ENCODE assay signal across 21 cellular contexts in genomic region chr2:68472796-68473414, GRCh38. TPM values are rescaled to one million over a fixed set of nuclear protein-coding genes. Genes with fewer than 3 reads are reported as not detected.
A peak's percentile ranks its signal among the peaks of the same experiment; 100 is the strongest.
DNase-seq lines count a peak whose midpoint lies in the region; ATAC-seq, FAIRE-seq and TF ChIP-seq lines count a peak whose summit lies in the region.
"Had no signal": no experiment of that assay in that cellular context is flagged by ENCODE, and none has a peak within 500 bp of the region (broad histone marks: within the 10 kb centered on the region; RNA-seq: fewer than 3 reads in every experiment).

No MANE protein-coding gene starts in this region.

- H3K9me3 ChIP-seq in GM12878 (replicated peaks; ENCODE audit: control insufficient read depth, insufficient read depth, low read length): no peaks in the 10 kb centered on the region
- H3K9me3 ChIP-seq in left lung: no peaks in the 10 kb centered on the region
- H3K9me3 ChIP-seq: Caco-2 had no signal

- H3K4me1 ChIP-seq in GM12878 (ENCODE audit: control insufficient read depth, insufficient read depth, low read length) (no peaks in the 10 kb centered on the region), left lung (peaks cover 0 to 9% of the 10 kb centered on the region in 2 donors)

- FAIRE-seq in GM12878 (lab: Jason Lieb, UNC): peak; percentile 7
- FAIRE-seq: A204.1, D721Med, G401.6, GM12892, GM18507, H54 had no signal

- no peak overlapping the region for H3K9ac ChIP-seq in GM12878 (ENCODE audit: control insufficient read depth, insufficient read depth, low read length)

- CTCF ChIA-PET in activated naive CD4-positive, alpha-beta T cell treated with anti-CD3 and anti-CD28 coated beads for 36 hours (lab: Charles Lee): interaction anchor here (1.1 kb wide), 1 partner anchor 15 kb away, joined by 4 read pairs; no protein-coding TSS in a partner anchor
- CTCF ChIA-PET in GM12878 (lab: Yijun Ruan, JAX): interaction anchor here (1.1 to 1.3 kb wide), 2 partner anchors 9 to 11 kb away, joined by 3 to 5 read pairs; no protein-coding TSS in a partner anchor

- H3K27me3 ChIP-seq in GM12878 (replicated peaks in 1 of 2; ENCODE audit: control insufficient read depth in 2 of 2, insufficient read depth in 2 of 2, low read length in 1 of 2) (no peaks in the 10 kb centered on the region; a peak in 1 of 4 replicates), left lung (no peaks in the 10 kb centered on the region)

- intact Hi-C loops in activated naive CD4-positive, alpha-beta T cell treated with anti-CD3 and anti-CD28 coated beads for 36 hours (cut with micrococcal nuclease): no loop called here
- intact Hi-C loops in GM12878 (cut with micrococcal nuclease; ENCODE audit: unreplicated experiment) (no loop called here), left lung (cut with DNase I) (no loop called here)

- in situ Hi-C loops in GM12878 (cut with MboI): loop anchor here (5.0 kb wide), 1 partner anchor 444 kb away; no protein-coding TSS in a partner anchor

- no peak overlapping the region for H3K27ac Mint-ChIP-seq in activated naive CD4-positive, alpha-beta T cell treated with anti-CD3 and anti-CD28 coated beads, Interleukin-2, amount 50 U/mL, for 72 hours
- no peak overlapping the region for H3K27ac Mint-ChIP-seq in activated naive CD4-positive, alpha-beta T cell treated with anti-CD3 and anti-CD28 coated beads for 36 hours
- H3K27ac Mint-ChIP-seq in activated T-helper 17 cell treated with anti-CD3 and anti-CD28 coated beads, Interleukin-2, amount 50 U/mL, for 72 hours: no peak overlapping the region
- H3K27ac Mint-ChIP-seq in stimulated activated effector memory CD8-positive, alpha-beta T cell treated with anti-CD3 and anti-CD28 coated beads, Interleukin-12 subunit alpha, Interleukin-12 subunit beta, amount 100 ng/mL, for 72 hours: no peak overlapping the region
- no peak overlapping the region for H3K27ac Mint-ChIP-seq in stimulated activated memory B cell treated with anti-CD40 and anti-IgM and Interleukin-4, amounts not matched to agents 10 μg/mL and 1 μg/mL and 100 μg/mL, for 72 hours
- H3K27ac Mint-ChIP-seq: CD4-positive, alpha-beta T cell; GM23338 had no signal

- BruUV-seq in GM12878 (replicated peaks; lab: Mats Ljungman, UMichigan): no TSS peak

- no peak for TF ChIP-seq RAD21 in GM12878 (IDR thresholded peaks at IDR 0.05; ENCODE audit: insufficient read depth, low read depth, low read length)

- H3K4me1 Mint-ChIP-seq in activated naive CD4-positive, alpha-beta T cell treated with anti-CD3 and anti-CD28 coated beads for 36 hours (ENCODE audit: low read depth): peaks cover 21% of the 10 kb centered on the region
- peaks cover 4% of the 10 kb centered on the region for H3K4me1 Mint-ChIP-seq in activated T-helper 17 cell treated with anti-CD3 and anti-CD28 coated beads, Interleukin-2, amount 50 U/mL, for 72 hours
- H3K4me1 Mint-ChIP-seq in stimulated activated effector memory CD8-positive, alpha-beta T cell treated with anti-CD3 and anti-CD28 coated beads, Interleukin-12 subunit alpha, Interleukin-12 subunit beta, amount 100 ng/mL, for 72 hours: peaks cover 15% of the 10 kb centered on the region
- peaks cover 17% of the 10 kb centered on the region for H3K4me1 Mint-ChIP-seq in stimulated activated memory B cell treated with anti-CD40 and anti-IgM and Interleukin-4, amounts not matched to agents 10 μg/mL and 1 μg/mL and 100 μg/mL, for 72 hours

- H3K36me3 ChIP-seq in GM12878 (ENCODE audit: control insufficient read depth in 2 of 2, insufficient read depth in 2 of 2, low read length in 1 of 2): no peaks in the 10 kb centered on the region
- no peaks in the 10 kb centered on the region for H3K36me3 ChIP-seq in left lung

- H3K27me3 Mint-ChIP-seq in activated naive CD4-positive, alpha-beta T cell treated with anti-CD3 and anti-CD28 coated beads for 36 hours (ENCODE audit: low read depth): no peaks in the 10 kb centered on the region
- H3K27me3 Mint-ChIP-seq in activated T-helper 17 cell treated with anti-CD3 and anti-CD28 coated beads, Interleukin-2, amount 50 U/mL, for 72 hours: no peaks in the 10 kb centered on the region
- H3K27me3 Mint-ChIP-seq in stimulated activated memory B cell treated with anti-CD40 and anti-IgM and Interleukin-4, amounts not matched to agents 10 μg/mL and 1 μg/mL and 100 μg/mL, for 72 hours: no peaks in the 10 kb centered on the region
- H3K27me3 Mint-ChIP-seq: CD4-positive, alpha-beta T cell had no signal

- H3K79me2 ChIP-seq in GM12878 (ENCODE audit: control insufficient read depth, insufficient read depth, low read length): no peaks in the 10 kb centered on the region

- TF ChIP-seq POLR2A in GM12878 (IDR thresholded peaks at IDR 0.05; ENCODE audit: low read depth, low read length): no peak

- TF ChIP-seq CTCF in GM12878 (IDR thresholded peaks at IDR 0.05 in 2 of 3, conservative IDR thresholded peaks at IDR 0.05 in 1 of 3; ENCODE audit: control insufficient read depth in 2 of 3, extremely low read depth in 1 of 3, insufficient read depth in 1 of 3, low read depth in 3 of 3, low read length in 3 of 3) (no peak), left lung (IDR thresholded peaks at IDR 0.05) (no peak)

- no peaks in the 10 kb centered on the region for H3K36me3 Mint-ChIP-seq in activated naive CD4-positive, alpha-beta T cell treated with anti-CD3 and anti-CD28 coated beads, Interleukin-2, amount 50 U/mL, for 72 hours
- no peaks in the 10 kb centered on the region for H3K36me3 Mint-ChIP-seq in activated naive CD4-positive, alpha-beta T cell treated with anti-CD3 and anti-CD28 coated beads for 36 hours (ENCODE audit: low read depth)
- no peaks in the 10 kb centered on the region for H3K36me3 Mint-ChIP-seq in activated T-helper 17 cell treated with anti-CD3 and anti-CD28 coated beads, Interleukin-2, amount 50 U/mL, for 72 hours (ENCODE audit: low read depth)
- no peaks in the 10 kb centered on the region for H3K36me3 Mint-ChIP-seq in stimulated activated effector memory CD8-positive, alpha-beta T cell treated with anti-CD3 and anti-CD28 coated beads, Interleukin-12 subunit alpha, Interleukin-12 subunit beta, amount 100 ng/mL, for 72 hours
- H3K36me3 Mint-ChIP-seq in stimulated activated memory B cell treated with anti-CD40 and anti-IgM and Interleukin-4, amounts not matched to agents 10 μg/mL and 1 μg/mL and 100 μg/mL, for 72 hours: peaks cover 10% of the 10 kb centered on the region

- H3K4me2 ChIP-seq in GM12878 (ENCODE audit: control insufficient read depth, insufficient read depth): no peak overlapping the region
- H3K4me2 ChIP-seq: GM23338 had no signal

- RAD21 ChIA-PET in GM12878 (lab: Charles Lee; ENCODE audit: unreplicated experiment): interaction anchor here (1.3 kb wide), 1 partner anchor 9 kb away, joined by 4 read pairs; no protein-coding TSS in a partner anchor

- no peak overlapping the region for H2AFZ ChIP-seq in GM12878 (ENCODE audit: control insufficient read depth, low read depth, low read length)
- H2AFZ ChIP-seq: GM23338 had no signal

- no peak overlapping the region for H3K4me3 ChIP-seq in GM12878
- no peak overlapping the region for H3K4me3 ChIP-seq in left lung
- H3K4me3 ChIP-seq: GM23338 had no signal

- POLR2A ChIA-PET in GM12878 (lab: Charles Lee): no interaction called here

- DNase-seq in activated naive CD4-positive, alpha-beta T cell treated with anti-CD3 and anti-CD28 coated beads, Interleukin-2, amount 50 U/mL, for 72 hours (ENCODE audit: low spot score in 2 of 2): no peak
- DNase-seq in activated naive CD4-positive, alpha-beta T cell treated with anti-CD3 and anti-CD28 coated beads for 36 hours: no peak
- DNase-seq in GM12878 (ENCODE audit: low read depth, low spot score) (no peak), left lung (no peak)
- no peak for DNase-seq in stimulated activated effector memory CD8-positive, alpha-beta T cell treated with anti-CD3 and anti-CD28 coated beads, Interleukin-12 subunit alpha, Interleukin-12 subunit beta, amount 100 ng/mL, for 72 hours (ENCODE audit: low spot score in 2 of 2)
- DNase-seq: ACHN; AML-193; Caco-2; CD4-positive, alpha-beta T cell; HCEC 1CT had no signal

- H4K20me1 ChIP-seq in GM12878 (ENCODE audit: control insufficient read depth, insufficient read depth): no peaks in the 10 kb centered on the region

- no peak for TF ChIP-seq EP300 in GM12878 (IDR thresholded peaks at IDR 0.05; ENCODE audit: borderline replicate concordance in 1 of 2, control insufficient read depth in 1 of 2, low read depth in 2 of 2, low read length in 2 of 2)

- H3K27ac ChIP-seq in GM12878 (ENCODE audit: control insufficient read depth, insufficient read depth): no peak overlapping the region
- no peak overlapping the region for H3K27ac ChIP-seq in left lung
- H3K27ac ChIP-seq: C4-2B had no signal

- no peak overlapping the region for H3K4me3 Mint-ChIP-seq in activated naive CD4-positive, alpha-beta T cell treated with anti-CD3 and anti-CD28 coated beads for 36 hours
- no peak overlapping the region for H3K4me3 Mint-ChIP-seq in activated T-helper 17 cell treated with anti-CD3 and anti-CD28 coated beads, Interleukin-2, amount 50 U/mL, for 72 hours
- no peak overlapping the region for H3K4me3 Mint-ChIP-seq in stimulated activated effector memory CD8-positive, alpha-beta T cell treated with anti-CD3 and anti-CD28 coated beads, Interleukin-12 subunit alpha, Interleukin-12 subunit beta, amount 100 ng/mL, for 72 hours
- no peak overlapping the region for H3K4me3 Mint-ChIP-seq in stimulated activated memory B cell treated with anti-CD40 and anti-IgM and Interleukin-4, amounts not matched to agents 10 μg/mL and 1 μg/mL and 100 μg/mL, for 72 hours
- H3K4me3 Mint-ChIP-seq: CD4-positive, alpha-beta T cell; GM23338 had no signal

- H3K9me3 Mint-ChIP-seq in activated naive CD4-positive, alpha-beta T cell treated with anti-CD3 and anti-CD28 coated beads, Interleukin-2, amount 50 U/mL, for 72 hours: no peaks in the 10 kb centered on the region
- no peaks in the 10 kb centered on the region for H3K9me3 Mint-ChIP-seq in activated naive CD4-positive, alpha-beta T cell treated with anti-CD3 and anti-CD28 coated beads for 36 hours
- no peaks in the 10 kb centered on the region for H3K9me3 Mint-ChIP-seq in activated T-helper 17 cell treated with anti-CD3 and anti-CD28 coated beads, Interleukin-2, amount 50 U/mL, for 72 hours
- H3K9me3 Mint-ChIP-seq in stimulated activated effector memory CD8-positive, alpha-beta T cell treated with anti-CD3 and anti-CD28 coated beads, Interleukin-12 subunit alpha, Interleukin-12 subunit beta, amount 100 ng/mL, for 72 hours: no peaks in the 10 kb centered on the region
- no peaks in the 10 kb centered on the region for H3K9me3 Mint-ChIP-seq in stimulated activated memory B cell treated with anti-CD40 and anti-IgM and Interleukin-4, amounts not matched to agents 10 μg/mL and 1 μg/mL and 100 μg/mL, for 72 hours
- H3K9me3 Mint-ChIP-seq: CD4-positive, alpha-beta T cell; GM23338 had no signal

- SMC1A ChIA-PET in GM12878 (lab: Charles Lee; ENCODE audit: uncharacterized antibody, unreplicated experiment): no interaction called here

- ATAC-seq in activated naive CD4-positive, alpha-beta T cell treated with anti-CD3 and anti-CD28 coated beads, Interleukin-2, amount 50 U/mL, for 72 hours: peak; percentile 54 to 82
- ATAC-seq in activated T-helper 17 cell treated with anti-CD3 and anti-CD28 coated beads, Interleukin-2, amount 50 U/mL, for 72 hours (replicated peaks): peak; percentile 60
- no peak for ATAC-seq in GM12878
- peak; percentile 11 for ATAC-seq in stimulated activated effector memory CD8-positive, alpha-beta T cell treated with anti-CD3 and anti-CD28 coated beads, Interleukin-12 subunit alpha, Interleukin-12 subunit beta, amount 100 ng/mL, for 72 hours
- ATAC-seq in left lung: no peak
- ATAC-seq in stimulated activated memory B cell treated with anti-CD40 and anti-IgM and Interleukin-4, amounts not matched to agents 10 μg/mL and 1 μg/mL and 100 μg/mL, for 72 hours: no peak
- ATAC-seq: GM23338 had no signal

- 75% methylated on average over 3 of the region's 3 CpGs for WGBS in GM12878 (ENCODE audit: insufficient coverage, insufficient replicate concordance, low lambda C conversion rate, missing lambda C conversion rate)

RNA-seq across cellular contexts. Expression of gene APLF, which starts 5.5 kb away (rescaled TPM):
- 1 to 10 TPM; 2.1 to 2.6 TPM for total RNA-seq in activated naive CD4-positive, alpha-beta T cell treated with anti-CD3 and anti-CD28 coated beads, Interleukin-2, amount 50 U/mL, for 72 hours
- total RNA-seq in activated naive CD4-positive, alpha-beta T cell treated with anti-CD3 and anti-CD28 coated beads for 36 hours: 1 to 10 TPM; 2.4 to 2.7 TPM
- total RNA-seq in activated T-helper 17 cell treated with anti-CD3 and anti-CD28 coated beads, Interleukin-2, amount 50 U/mL, for 72 hours: 1 to 10 TPM; 1.4 to 3.5 TPM
- 1.0 and 1.1 TPM in 2 replicates for total RNA-seq in GM12878 (2013; cell fraction: nucleolus; rRNA removed)
- total RNA-seq in GM12878 (2014; rRNA removed) (1.7 and 2.5 TPM in 2 replicates), GM12878 (2014; rRNA removed; fragmentation: Illumina TruSeq; extraction: Trizol) (2.3 and 2.4 TPM in 2 replicates), GM12878 (2021) (1.9 TPM in 2 replicates), left lung (1 to 10 TPM; 3.6 to 4.3 TPM)
- 0.58 TPM for polyA plus RNA-seq in GM12878 (2011; ENCODE audit: low read depth)
- polyA plus RNA-seq in GM12878 (2011; rRNA removed) (0.71 and 1.4 TPM in 2 replicates), GM12878 (2014; fragmentation: Illumina TruSeq; extraction: Trizol) (1.8 and 2.6 TPM in 2 replicates), GM12878 (2014; fragmentation: Nextera tagmentation; extraction: Ambion mirVana) (under 1 TPM; 0.66 to 0.69 TPM), GM12878 (2014; rRNA removed) (1.1 and 1.2 TPM in 2 replicates), GM12878 (2016; fragmentation: Nextera tagmentation; extraction: Ambion mirVana) (1 to 10 TPM; 2.1 to 2.8 TPM)
- polyA plus RNA-seq in GM12878 (2011; cell fraction: cytosol; rRNA removed): 0.28 and 0.30 TPM in 2 replicates
- polyA plus RNA-seq in GM12878 (2011; cell fraction: nucleus; rRNA removed): 0.67 TPM in 2 replicates
- polyA plus RNA-seq in GM12878 (2012): 0.68 and 0.98 TPM in 2 replicates
- 0.82 and 0.95 TPM in 2 replicates for polyA minus RNA-seq in GM12878 (2011; rRNA and poly(A)+ RNA removed)
- 0.80 and 1.1 TPM in 2 replicates for polyA minus RNA-seq in GM12878 (2011; cell fraction: cytosol; rRNA and poly(A)+ RNA removed)
- 1.1 and 2.2 TPM in 2 replicates for polyA minus RNA-seq in GM12878 (2011; cell fraction: nucleus; rRNA and poly(A)+ RNA removed)
- total RNA-seq: HT-29 had no signal

RNA-seq across cellular contexts. Expression of gene FBXO48, which starts 5.8 kb away (rescaled TPM):
- total RNA-seq in activated naive CD4-positive, alpha-beta T cell treated with anti-CD3 and anti-CD28 coated beads, Interleukin-2, amount 50 U/mL, for 72 hours: 1 to 10 TPM; 1.9 to 2.1 TPM
- 1 to 10 TPM; 1.1 to 1.2 TPM for total RNA-seq in activated naive CD4-positive, alpha-beta T cell treated with anti-CD3 and anti-CD28 coated beads for 36 hours
- total RNA-seq in activated T-helper 17 cell treated with anti-CD3 and anti-CD28 coated beads, Interleukin-2, amount 50 U/mL, for 72 hours: 1 to 10 TPM; 2.0 to 2.3 TPM
- 1.6 and 1.7 TPM in 2 replicates for total RNA-seq in GM12878 (2013; cell fraction: nucleolus; rRNA removed)
- total RNA-seq in GM12878 (2014; rRNA removed) (0.56 and 0.87 TPM in 2 replicates), GM12878 (2014; rRNA removed; fragmentation: Illumina TruSeq; extraction: Trizol) (1.4 and 1.5 TPM in 2 replicates), GM12878 (2021) (0.85 and 1.1 TPM in 2 replicates), left lung (1 to 10 TPM; 1.5 TPM)
- polyA plus RNA-seq in GM12878 (2011; ENCODE audit: low read depth): 0.29 TPM
- polyA plus RNA-seq in GM12878 (2011; rRNA removed) (2.3 and 3.2 TPM in 2 replicates), GM12878 (2014; fragmentation: Illumina TruSeq; extraction: Trizol) (1.5 and 2.2 TPM in 2 replicates), GM12878 (2014; fragmentation: Nextera tagmentation; extraction: Ambion mirVana) (1 to 10 TPM in 1 of 2 experiments, under 1 TPM in 1; 0.90 to 1.1 TPM), GM12878 (2014; rRNA removed) (0.67 and 1.3 TPM in 2 replicates), GM12878 (2016; fragmentation: Nextera tagmentation; extraction: Ambion mirVana) (1 to 10 TPM; 1.1 to 1.5 TPM)
- polyA plus RNA-seq in GM12878 (2011; cell fraction: cytosol; rRNA removed): 0.85 and 1.2 TPM in 2 replicates
- 0.85 and 0.91 TPM in 2 replicates for polyA plus RNA-seq in GM12878 (2011; cell fraction: nucleus; rRNA removed)
- polyA plus RNA-seq in GM12878 (2012): 0.42 and 0.70 TPM in 2 replicates
- polyA minus RNA-seq in GM12878 (2011; rRNA and poly(A)+ RNA removed): 1.1 and 2.0 TPM in 2 replicates
- 0.31 and 0.40 TPM in 2 replicates for polyA minus RNA-seq in GM12878 (2011; cell fraction: cytosol; rRNA and poly(A)+ RNA removed)
- 0.73 and 1.3 TPM in 2 replicates for polyA minus RNA-seq in GM12878 (2011; cell fraction: nucleus; rRNA and poly(A)+ RNA removed)

Comparison
In these comparisons a context has a peak if more than half of its experiments do, and no peak if none do; other contexts are left out.
1. ATAC-seq: peak in activated naive CD4-positive, alpha-beta T cell treated with anti-CD3 and anti-CD28 coated beads, Interleukin-2, amount 50 U/mL, for 72 hours (2 of 2), activated T-helper 17 cell treated with anti-CD3 and anti-CD28 coated beads, Interleukin-2, amount 50 U/mL, for 72 hours (single experiment) and stimulated activated effector memory CD8-positive, alpha-beta T cell treated with anti-CD3 and anti-CD28 coated beads, Interleukin-12 subunit alpha, Interleukin-12 subunit beta, amount 100 ng/mL, for 72 hours (single experiment); none in GM12878 (single experiment), left lung (single experiment) and stimulated activated memory B cell treated with anti-CD40 and anti-IgM and Interleukin-4, amounts not matched to agents 10 μg/mL and 1 μg/mL and 100 μg/mL, for 72 hours (single experiment).